Comparison of ENCODE assay signal across 9 cellular contexts in the genomic region with DNA sequence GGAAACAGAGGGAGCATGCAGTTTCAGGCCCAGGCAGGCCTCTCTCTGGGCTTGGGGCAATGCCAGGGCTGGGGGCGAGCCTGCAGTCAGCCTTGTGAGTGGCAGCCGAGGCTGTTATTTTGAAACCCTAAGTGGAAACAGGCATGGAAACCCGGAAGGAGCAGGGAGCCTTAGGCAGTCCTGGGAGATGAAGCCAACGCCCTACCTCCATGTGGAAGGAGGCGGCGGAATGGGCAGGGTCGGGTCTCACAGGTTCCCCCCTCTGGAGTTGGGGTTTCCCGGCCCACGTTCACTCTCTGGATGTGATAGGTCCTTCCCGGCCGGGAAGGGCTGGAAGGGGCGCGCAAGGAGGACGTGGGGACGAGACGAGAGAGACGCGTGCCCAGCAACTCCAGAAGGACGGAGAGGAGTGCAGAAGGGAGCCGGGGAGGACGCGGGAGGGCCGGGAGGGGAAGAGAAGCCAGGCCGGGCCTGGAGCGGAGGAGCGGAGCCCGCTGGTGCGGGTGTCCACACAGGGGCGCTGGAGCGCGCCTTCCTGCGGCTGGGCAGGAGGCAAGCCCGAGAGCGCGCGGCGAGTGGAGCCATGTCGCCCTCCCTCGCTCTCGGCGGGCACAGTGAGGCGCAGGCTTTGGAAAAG. TPM values are rescaled to one million over a fixed set of nuclear protein-coding genes. Genes with fewer than 3 reads are reported as not detected.
DNase-seq lines count a peak whose midpoint lies in the region; ATAC-seq and TF ChIP-seq lines count a peak whose summit lies in the region.
"Not testable (repeated sequence)": the region's sequence is repeated elsewhere in the genome, so short reads cannot be mapped to it uniquely, and the experiment has no call there.
"Had no signal": no experiment of that assay in that cellular context is flagged by ENCODE, and none has a peak within 500 bp of the region (broad histone marks: within the 10 kb centered on the region; RNA-seq: fewer than 3 reads in every experiment).

No MANE protein-coding gene starts in this region.

- not testable (repeated sequence) for H2BK120ac ChIP-seq in mesendoderm (ENCODE audit: low read depth, low read length)

- H3K4ac ChIP-seq in mesendoderm (ENCODE audit: low read depth, low read length), result not testable (repeated sequence)

- WGBS in ectodermal cell, 2 experiments, result 4 to 7% methylated on average over 13 to 15 of the region's 42 CpGs
- WGBS in mesendoderm (ENCODE audit: extremely low coverage, insufficient coverage, low lambda C conversion rate), result no CpG with 5 or more reads among the region's 42 CpGs

- H3K27me3 ChIP-seq in H7 (ENCODE audit: control insufficient read depth, insufficient read depth, low read length), result peaks cover 11% of the 10 kb centered on the region
- peaks cover 33% of the 10 kb centered on the region for H3K27me3 ChIP-seq in ectodermal cell (ENCODE audit: control insufficient read depth, insufficient read depth, low read length, poor library complexity, severe bottlenecking)
- H3K27me3 ChIP-seq in mesendoderm (ENCODE audit: insufficient read depth, low read length, poor library complexity); uterus: not testable (repeated sequence)

- not testable (repeated sequence) for H3K36me3 Mint-ChIP-seq in activated CD8-positive, alpha-beta T cell treated with anti-CD3 and anti-CD28 coated beads for 36 hours (ENCODE audit: low read depth)

- not testable (repeated sequence) for H3K4me2 ChIP-seq in mesendoderm (ENCODE audit: low read length)

- H4K5ac ChIP-seq in mesendoderm (ENCODE audit: low read length), result not testable (repeated sequence)

- not testable (repeated sequence) for H2BK5ac ChIP-seq in mesendoderm (ENCODE audit: low read length)

- not testable (repeated sequence) for H4K8ac ChIP-seq in mesendoderm (ENCODE audit: low read depth, low read length)

- not testable (repeated sequence) for TF ChIP-seq POLR2A in uterus (IDR thresholded peaks at IDR 0.05)

- not testable (repeated sequence) for H3K27ac ChIP-seq in ectodermal cell (ENCODE audit: insufficient read depth, low read depth, low read length, poor library complexity, severe bottlenecking); mesendoderm (ENCODE audit: low read depth, low read length); uterus

- H2BK15ac ChIP-seq in mesendoderm (replicated peaks; ENCODE audit: low read depth), result not testable (repeated sequence)

- H3K9ac ChIP-seq in mesendoderm (ENCODE audit: low read length), result not testable (repeated sequence)

- H3K4me1 ChIP-seq in ectodermal cell (ENCODE audit: control insufficient read depth, insufficient read depth, low read length); mesendoderm (ENCODE audit: control insufficient read depth, low read depth, low read length); uterus: not testable (repeated sequence)

- intact Hi-C loops in activated CD8-positive, alpha-beta T cell treated with anti-CD3 and anti-CD28 coated beads for 36 hours (cut with micrococcal nuclease); left ventricle myocardium superior (cut with micrococcal nuclease); uterus (cut with DNase I; ENCODE audit: low total_unique reads): not testable (repeated sequence)

- POLR2A ChIA-PET in activated CD8-positive, alpha-beta T cell treated with anti-CD3 and anti-CD28 coated beads for 36 hours (lab: Charles Lee), result not testable (repeated sequence)

- not testable (repeated sequence) for DNase-seq in H7; activated CD8-positive, alpha-beta T cell treated with anti-CD3 and anti-CD28 coated beads for 36 hours; left ventricle myocardium superior; uterus
- DNase-seq in NCI-H345 (lab: John Stamatoyannopoulos, UW), result peak; percentile 68
- DNase-seq in mesendoderm, result peak; percentile 34
- peak; percentile 47 for DNase-seq in retina

- H3K27me3 Mint-ChIP-seq in activated CD8-positive, alpha-beta T cell treated with anti-CD3 and anti-CD28 coated beads for 36 hours, result not testable (repeated sequence)

- H3K79me2 ChIP-seq in mesendoderm (ENCODE audit: control insufficient read depth, insufficient read depth, low read length), result not testable (repeated sequence)

- not testable (repeated sequence) for H3K36me3 ChIP-seq in H7 (replicated peaks; ENCODE audit: control insufficient read depth, insufficient read depth, low read length); ectodermal cell (ENCODE audit: control insufficient read depth, insufficient read depth, low read length); mesendoderm (ENCODE audit: control insufficient read depth, insufficient read depth, low read length); uterus

- not testable (repeated sequence) for TF ChIP-seq CTCF in activated CD8-positive, alpha-beta T cell treated with anti-CD3 and anti-CD28 coated beads for 36 hours (IDR thresholded peaks at IDR 0.05); uterus (IDR thresholded peaks at IDR 0.05)

- H3K79me1 ChIP-seq in mesendoderm (ENCODE audit: low read length), result not testable (repeated sequence)

- CTCF ChIA-PET in activated CD8-positive, alpha-beta T cell treated with anti-CD3 and anti-CD28 coated beads for 36 hours (lab: Charles Lee), result not testable (repeated sequence)

- not testable (repeated sequence) for H3K18ac ChIP-seq in mesendoderm (ENCODE audit: low read length)

- H3K27ac Mint-ChIP-seq in activated CD8-positive, alpha-beta T cell treated with anti-CD3 and anti-CD28 coated beads for 36 hours, result not testable (repeated sequence)

- peak; percentile 92 for ATAC-seq in activated CD8-positive, alpha-beta T cell treated with anti-CD3 and anti-CD28 coated beads for 36 hours
- ATAC-seq in left ventricle myocardium superior, result peak; percentile 98

- H3K9me3 ChIP-seq in ectodermal cell (ENCODE audit: control insufficient read depth, low read length); uterus: not testable (repeated sequence)

- peak overlapping the region; percentile 42 for H3K4me3 ChIP-seq in H7 (ENCODE audit: insufficient read depth, low read depth, low read length)
- H3K4me3 ChIP-seq in ectodermal cell (ENCODE audit: insufficient read depth, low read depth, low read length), result peak overlapping the region; percentile 30
- H3K4me3 ChIP-seq in mesendoderm (ENCODE audit: low read length), result not testable (repeated sequence)
- peak overlapping the region; percentile 15 to 33 for H3K4me3 ChIP-seq in uterus

- H3K9me3 Mint-ChIP-seq in activated CD8-positive, alpha-beta T cell treated with anti-CD3 and anti-CD28 coated beads for 36 hours, result not testable (repeated sequence)

- not testable (repeated sequence) for H3K4me3 Mint-ChIP-seq in activated CD8-positive, alpha-beta T cell treated with anti-CD3 and anti-CD28 coated beads for 36 hours

- H3K23ac ChIP-seq in mesendoderm (ENCODE audit: low read length), result not testable (repeated sequence)

- not testable (repeated sequence) for H2AK5ac ChIP-seq in mesendoderm (ENCODE audit: low read length)

- not testable (repeated sequence) for H3K4me1 Mint-ChIP-seq in activated CD8-positive, alpha-beta T cell treated with anti-CD3 and anti-CD28 coated beads for 36 hours (ENCODE audit: low read depth)

- H3K56ac ChIP-seq in mesendoderm (ENCODE audit: low read length), result not testable (repeated sequence)

RNA-seq across cellular contexts. Expression of a gene that starts 1.1 kb away (rescaled TPM):
- total RNA-seq in H7 (2014; rRNA removed; shearing (Covaris generic)), result 1.1 and 1.6 TPM in 2 replicates
- not detected for total RNA-seq in activated CD8-positive, alpha-beta T cell treated with anti-CD3 and anti-CD28 coated beads for 36 hours
- polyA plus RNA-seq in ectodermal cell (2013, experiment 1 of 4), result 3.8 TPM
- 5.1 TPM for polyA plus RNA-seq in ectodermal cell (2013, experiment 2 of 4)
- polyA plus RNA-seq in ectodermal cell (2013, experiment 3 of 4), result 4.3 TPM
- 4.4 TPM for polyA plus RNA-seq in ectodermal cell (2013, experiment 4 of 4)
- not detected for total RNA-seq in left ventricle myocardium superior
- polyA plus RNA-seq in mesendoderm (2013, experiment 1 of 2), result 0.98 TPM
- polyA plus RNA-seq in mesendoderm (2013, experiment 2 of 2), result 1.0 TPM
- total RNA-seq in uterus, result 100 to 1,000 TPM in 1 of 4 donors, 10 to 100 TPM in 2, 1 to 10 TPM in 1; 4.1 to 107 (median 42.7) TPM
- total RNA-seq: CD8-positive, alpha-beta memory T cell had no signal
- polyA plus RNA-seq: CD8-positive, alpha-beta memory T cell had no signal
